Comparison of ENCODE assay signal across 8 cellular contexts in genomic region chr16:85718682-85719081, GRCh38. TPM values are rescaled to one million over a fixed set of nuclear protein-coding genes. Genes with fewer than 3 reads are reported as not detected.
DNase-seq lines count a peak whose midpoint lies in the region; ATAC-seq, FAIRE-seq and TF ChIP-seq lines count a peak whose summit lies in the region.

No MANE protein-coding gene starts in this region.

- H3K9me3 Mint-ChIP-seq in activated naive CD4-positive, alpha-beta T cell treated with anti-CD3 and anti-CD28 coated beads, Interleukin-2, amount 10 ng/mL, durations not matched to agents 7 days and 5 days = no peaks in the 10 kb centered on the region
- no peaks in the 10 kb centered on the region for H3K9me3 Mint-ChIP-seq in activated naive CD4-positive, alpha-beta T cell treated with anti-CD3 and anti-CD28 coated beads for 36 hours

- H3K4me2 ChIP-seq in smooth muscle cell = no peak overlapping the region

- intact Hi-C loops in activated naive CD4-positive, alpha-beta T cell treated with anti-CD3 and anti-CD28 coated beads for 36 hours (cut with micrococcal nuclease) = loop anchor here (1.0 to 10.0 kb wide), 4 partner anchors 41 to 324 kb away; no protein-coding TSS in a partner anchor

- no peaks in the 10 kb centered on the region for H3K79me2 ChIP-seq in smooth muscle cell (ENCODE audit: low read depth)

- 41% methylated on average over 11 of the region's 11 CpGs for WGBS in smooth muscle cell (ENCODE audit: low lambda C conversion rate)

- TF ChIP-seq CTCF in epithelial cell of proximal tubule (conservative IDR thresholded peaks at IDR 0.05; ENCODE audit: low read depth, low read length) (peak; percentile 68), smooth muscle cell (IDR thresholded peaks at IDR 0.05; ENCODE audit: borderline replicate concordance, insufficient read depth, poor library complexity, severe bottlenecking) (peak; percentile 50)

- no peaks in the 10 kb centered on the region for H3F3A ChIP-seq in smooth muscle cell (ENCODE audit: low read depth)

- peaks cover 42% of the 10 kb centered on the region for H3K27me3 Mint-ChIP-seq in activated naive CD4-positive, alpha-beta T cell treated with anti-CD3 and anti-CD28 coated beads, Interleukin-2, amount 10 ng/mL, durations not matched to agents 7 days and 5 days
- H3K27me3 Mint-ChIP-seq in activated naive CD4-positive, alpha-beta T cell treated with anti-CD3 and anti-CD28 coated beads for 36 hours (ENCODE audit: low read depth) = peaks cover 5% of the 10 kb centered on the region

- H4K20me1 ChIP-seq in smooth muscle cell (ENCODE audit: low read depth) = no peaks in the 10 kb centered on the region

- no peak for ATAC-seq in HG03108 (IDR thresholded peaks at IDR 0.05; ENCODE audit: unreplicated experiment)

- CTCF ChIA-PET in activated naive CD4-positive, alpha-beta T cell treated with anti-CD3 and anti-CD28 coated beads, Interleukin-2, amount 10 ng/mL, durations not matched to agents 7 days and 5 days (lab: Charles Lee) = interaction anchor here (0.8 to 5.4 kb wide), 8 partner anchors 15 to 444 kb away, joined by 3 to 44 read pairs (median 3); no protein-coding TSS in a partner anchor
- CTCF ChIA-PET in activated naive CD4-positive, alpha-beta T cell treated with anti-CD3 and anti-CD28 coated beads for 36 hours (lab: Charles Lee) = interaction anchor here (0.6 to 2.0 kb wide), 8 partner anchors 17 to 267 kb away, joined by 3 to 9 read pairs (median 4); no protein-coding TSS in a partner anchor

- peaks cover 5% of the 10 kb centered on the region for H3K4me1 Mint-ChIP-seq in activated naive CD4-positive, alpha-beta T cell treated with anti-CD3 and anti-CD28 coated beads, Interleukin-2, amount 10 ng/mL, durations not matched to agents 7 days and 5 days
- peaks cover 11% of the 10 kb centered on the region for H3K4me1 Mint-ChIP-seq in activated naive CD4-positive, alpha-beta T cell treated with anti-CD3 and anti-CD28 coated beads for 36 hours (ENCODE audit: low read depth)

- no peaks in the 10 kb centered on the region for H3K36me3 ChIP-seq in smooth muscle cell (ENCODE audit: low read depth)

- H3K4me3 Mint-ChIP-seq in activated naive CD4-positive, alpha-beta T cell treated with anti-CD3 and anti-CD28 coated beads, Interleukin-2, amount 10 ng/mL, durations not matched to agents 7 days and 5 days = no peak overlapping the region
- no peak overlapping the region for H3K4me3 Mint-ChIP-seq in activated naive CD4-positive, alpha-beta T cell treated with anti-CD3 and anti-CD28 coated beads for 36 hours

- H3K27ac Mint-ChIP-seq in activated naive CD4-positive, alpha-beta T cell treated with anti-CD3 and anti-CD28 coated beads, Interleukin-2, amount 10 ng/mL, durations not matched to agents 7 days and 5 days = no peak overlapping the region
- H3K27ac Mint-ChIP-seq in activated naive CD4-positive, alpha-beta T cell treated with anti-CD3 and anti-CD28 coated beads for 36 hours = no peak overlapping the region

- peaks cover 12% of the 10 kb centered on the region for H3K4me1 ChIP-seq in smooth muscle cell (ENCODE audit: low read depth)

- H3K4me3 ChIP-seq in epithelial cell of proximal tubule (ENCODE audit: low read depth, low read length) (no peak overlapping the region), smooth muscle cell (no peak overlapping the region)

- H3K27ac ChIP-seq in smooth muscle cell (ENCODE audit: low read depth) = no peak overlapping the region

- H2AFZ ChIP-seq in smooth muscle cell (ENCODE audit: low read depth) = no peak overlapping the region

- no peaks in the 10 kb centered on the region for H3K36me3 Mint-ChIP-seq in activated naive CD4-positive, alpha-beta T cell treated with anti-CD3 and anti-CD28 coated beads, Interleukin-2, amount 10 ng/mL, durations not matched to agents 7 days and 5 days
- no peaks in the 10 kb centered on the region for H3K36me3 Mint-ChIP-seq in activated naive CD4-positive, alpha-beta T cell treated with anti-CD3 and anti-CD28 coated beads for 36 hours (ENCODE audit: low read depth)

- no peaks in the 10 kb centered on the region for H3K27me3 ChIP-seq in smooth muscle cell (ENCODE audit: low read depth)

- DNase-seq in activated naive CD4-positive, alpha-beta T cell treated with anti-CD3 and anti-CD28 coated beads, Interleukin-2, amount 10 ng/mL, durations not matched to agents 7 days and 5 days = peak; percentile 29
- no peak for DNase-seq in activated naive CD4-positive, alpha-beta T cell treated with anti-CD3 and anti-CD28 coated beads for 36 hours
- DNase-seq in NCI-H345 treated with DMSO at 0.1 percent for 48 hours (lab: John Stamatoyannopoulos, UW; ENCODE audit: unreplicated experiment) (peak; percentile 55), epithelial cell of proximal tubule (ENCODE audit: low read depth) (no peak), smooth muscle cell (lab: John Stamatoyannopoulos, UW; ENCODE audit: unreplicated experiment) (no peak), GM19239 (ENCODE audit: insufficient read length, low spot score) (no peak), C1 segment of cervical spinal cord (lab: John Stamatoyannopoulos, UW) (no peak)

- no peak overlapping the region for H3K9ac ChIP-seq in smooth muscle cell (ENCODE audit: low read depth)

- no peaks in the 10 kb centered on the region for H3K9me3 ChIP-seq in smooth muscle cell (replicated peaks; ENCODE audit: low read depth)

- no peak for FAIRE-seq in GM19239 (lab: Jason Lieb, UNC)

RNA-seq across cellular contexts. Expression of gene GINS2, which starts 29.9 kb away (rescaled TPM):
- total RNA-seq in activated naive CD4-positive, alpha-beta T cell treated with anti-CD3 and anti-CD28 coated beads for 36 hours = 10 to 100 TPM; 60.7 to 66.6 TPM
- total RNA-seq in epithelial cell of proximal tubule (40.2 and 50.9 TPM in 2 replicates), smooth muscle cell (5.3 and 6.7 TPM in 2 replicates)
- 6.8 and 10.4 TPM in 2 replicates for polyA plus RNA-seq in smooth muscle cell

RNA-seq across cellular contexts. Expression of gene C16orf74, which starts 32.2 kb away (rescaled TPM):
- under 1 TPM; 0.50 to 0.64 TPM for total RNA-seq in activated naive CD4-positive, alpha-beta T cell treated with anti-CD3 and anti-CD28 coated beads for 36 hours
- total RNA-seq in epithelial cell of proximal tubule (8.2 and 12.2 TPM in 2 replicates), smooth muscle cell (0.31 and 1.8 TPM in 2 replicates)
- 1.7 and 5.2 TPM in 2 replicates for polyA plus RNA-seq in smooth muscle cell

Comparison
In these comparisons a context has a peak if more than half of its experiments do, and no peak if none do; other contexts are left out.
1. DNase-seq: peak in activated naive CD4-positive, alpha-beta T cell treated with anti-CD3 and anti-CD28 coated beads, Interleukin-2, amount 10 ng/mL, durations not matched to agents 7 days and 5 days (single experiment) and NCI-H345 treated with DMSO at 0.1 percent for 48 hours (single experiment); none in activated naive CD4-positive, alpha-beta T cell treated with anti-CD3 and anti-CD28 coated beads for 36 hours (single experiment), epithelial cell of proximal tubule (single experiment), smooth muscle cell (single experiment), GM19239 (single experiment) and C1 segment of cervical spinal cord (0 of 14).